Comparison of ENCODE assay signal across 10 cellular contexts in the genomic region with DNA sequence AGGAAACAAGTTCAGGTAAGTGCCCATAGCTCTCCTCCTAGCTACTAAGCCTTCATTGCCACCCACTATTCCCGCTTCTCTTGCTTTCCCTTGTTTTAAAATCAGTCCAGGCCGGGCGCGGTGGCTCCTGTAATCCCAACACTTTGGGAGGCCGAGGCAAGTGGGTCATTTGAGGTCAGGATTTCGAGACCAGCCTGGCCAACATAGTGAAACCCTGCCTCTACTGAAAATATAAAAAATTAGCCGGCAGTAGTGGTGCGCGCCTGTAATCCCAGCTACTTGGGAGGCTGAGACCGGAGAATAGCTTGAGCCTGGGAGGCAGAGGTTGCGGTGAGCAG. TPM values are rescaled to one million over a fixed set of nuclear protein-coding genes. Genes with fewer than 3 reads are reported as not detected.
DNase-seq lines count a peak whose midpoint lies in the region; ATAC-seq and TF ChIP-seq lines count a peak whose summit lies in the region.
"Had no signal": no experiment of that assay in that cellular context is flagged by ENCODE, and none has a peak within 500 bp of the region (broad histone marks: within the 10 kb centered on the region; RNA-seq: fewer than 3 reads in every experiment).

No MANE protein-coding gene starts in this region.

- intact Hi-C loops in left ventricle myocardium inferior (cut with micrococcal nuclease) (loop anchor here (5.0 to 10.0 kb wide), 2 partner anchors 76 to 283 kb away; partner anchors contain the start of gene MOV10), left ventricle myocardium superior (cut with micrococcal nuclease) (loop anchor here (2.0 to 10.0 kb wide), 2 partner anchors 75 to 313 kb away; partner anchors contain the start of gene RHOC), dorsolateral prefrontal cortex (cut with DNase I) (loop anchor here (2.0 to 10.0 kb wide), 3 partner anchors 317 to 416 kb away; no protein-coding TSS in a partner anchor), uterus (cut with DNase I; ENCODE audit: low total_unique reads) (loop anchor here (5.0 kb wide), 1 partner anchor 76 kb away; no protein-coding TSS in a partner anchor)

- DNase-seq in left ventricle myocardium inferior (no peak), left ventricle myocardium superior (no peak), dorsolateral prefrontal cortex (no peak), uterus (peak in 1 of 2 donors; percentile 29), 8988T (no peak), cortex of kidney (lab: John Stamatoyannopoulos, UW) (no peak)
- DNase-seq: stimulated activated CD4-positive, alpha-beta T cell treated with anti-CD3 and anti-CD28 coated beads, Interleukin-4, amount 100 ng/mL, for 1 hour had no signal

- H3K4me1 ChIP-seq in left ventricle myocardium inferior (peaks cover 61% of the 10 kb centered on the region), muscle layer of colon (ENCODE audit: insufficient read depth, low read length) (peaks cover 24% of the 10 kb centered on the region), uterus (peaks cover 13 to 18% of the 10 kb centered on the region in 2 donors)

- TF ChIP-seq CTCF in left ventricle myocardium inferior (IDR thresholded peaks at IDR 0.05; ENCODE audit: borderline replicate concordance): no peak
- TF ChIP-seq CTCF in dorsolateral prefrontal cortex (IDR thresholded peaks at IDR 0.05 in 54 of 56, conservative IDR thresholded peaks at IDR 0.05 in 2 of 56; ENCODE audit: low read depth in 1 of 56, partially characterized antibody in 56 of 56): no peak
- no peak for TF ChIP-seq CTCF in uterus (IDR thresholded peaks at IDR 0.05)

- peak overlapping the region; percentile 74 for H3K9ac ChIP-seq in muscle layer of colon (ENCODE audit: low read length)

- H3K9me3 ChIP-seq in left ventricle myocardium inferior (replicated peaks): no peaks in the 10 kb centered on the region
- H3K9me3 ChIP-seq in muscle layer of colon (ENCODE audit: low read length): no peaks in the 10 kb centered on the region
- no peaks in the 10 kb centered on the region for H3K9me3 ChIP-seq in uterus

- no peaks in the 10 kb centered on the region for H3K27me3 ChIP-seq in left ventricle myocardium inferior (ENCODE audit: low read depth)
- H3K27me3 ChIP-seq in dorsolateral prefrontal cortex: no peaks in the 10 kb centered on the region
- H3K27me3 ChIP-seq in muscle layer of colon (ENCODE audit: control insufficient read depth in 1 of 2, insufficient read depth in 2 of 2, low read length in 2 of 2): no peaks in the 10 kb centered on the region
- H3K27me3 ChIP-seq in uterus: no peaks in the 10 kb centered on the region

- TF ChIP-seq POLR2A in uterus (IDR thresholded peaks at IDR 0.05): no peak

- H3K27ac ChIP-seq in left ventricle myocardium inferior (replicated peaks) (peak overlapping the region; percentile 93), dorsolateral prefrontal cortex (peak overlapping the region in 48 of 59 donors; percentile 30 to 93 (median 78)), muscle layer of colon (ENCODE audit: low read depth, low read length) (peak overlapping the region; percentile 88), uterus (peak overlapping the region; percentile 92 to 99)
- H3K27ac ChIP-seq: C4-2B had no signal

- peak overlapping the region; percentile 91 for H3K4me3 ChIP-seq in left ventricle myocardium inferior
- peak overlapping the region in 45 of 59 donors; percentile 24 to 70 (median 54) for H3K4me3 ChIP-seq in dorsolateral prefrontal cortex
- H3K4me3 ChIP-seq in muscle layer of colon (ENCODE audit: low read depth in 1 of 2, low read length in 2 of 2): peak overlapping the region; percentile 76 to 83
- H3K4me3 ChIP-seq in uterus: peak overlapping the region; percentile 34 to 38

- H3K36me3 ChIP-seq in left ventricle myocardium inferior (no peaks in the 10 kb centered on the region), muscle layer of colon (ENCODE audit: insufficient read depth, low read length) (no peaks in the 10 kb centered on the region), uterus (no peaks in the 10 kb centered on the region)

- ATAC-seq in left ventricle myocardium superior (no peak), GM19023 (IDR thresholded peaks at IDR 0.05; ENCODE audit: unreplicated experiment) (no peak)

RNA-seq across cellular contexts. Expression of gene CTTNBP2NL, which starts 4.4 kb away (rescaled TPM):
- total RNA-seq in left ventricle myocardium inferior (14.3 TPM), left ventricle myocardium superior (12.6 TPM), dorsolateral prefrontal cortex (10 to 100 TPM; 24.0 to 48.1 (median 32.7) TPM), uterus (10 to 100 TPM in 2 of 4 donors, 1 to 10 TPM in 2; 9.4 to 60.5 (median 15.6) TPM)

Comparison
In these comparisons a context has a peak if more than half of its experiments do, and no peak if none do; other contexts are left out.
1. H3K4me3 ChIP-seq: peak in every context shown above with its lines; median percentile 91 in left ventricle myocardium inferior; 80 in muscle layer of colon; 54 in dorsolateral prefrontal cortex; 36 in uterus.